ENCODE assay signal across 17 cellular contexts in the genomic region with DNA sequence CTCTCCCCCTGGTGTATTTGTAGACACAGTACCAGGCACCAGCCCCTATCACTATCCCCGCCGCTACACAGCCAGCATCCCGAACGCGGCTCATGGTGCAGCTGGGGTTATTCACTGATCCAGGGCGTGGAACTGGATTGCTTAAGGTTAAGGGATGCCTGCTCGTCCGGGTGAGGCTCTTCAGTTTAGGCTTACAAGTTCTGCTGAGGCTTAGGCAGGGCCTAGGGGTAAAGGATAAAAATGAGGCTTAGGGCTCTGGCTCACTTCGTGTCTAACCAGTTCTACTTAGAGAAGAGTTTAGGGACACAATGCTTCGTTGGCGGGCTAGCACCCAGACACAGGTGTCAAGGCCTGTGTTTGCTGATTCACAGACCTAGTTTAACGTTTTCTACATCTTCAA. TPM values are rescaled to one million over a fixed set of nuclear protein-coding genes. Genes with fewer than 3 reads are reported as not detected.
DNase-seq lines count a peak whose midpoint lies in the region; ATAC-seq and TF ChIP-seq lines count a peak whose summit lies in the region.
"Had no signal": no experiment of that assay in that cellular context is flagged by ENCODE, and none has a peak within 500 bp of the region (broad histone marks: within the 10 kb centered on the region; RNA-seq: fewer than 3 reads in every experiment).

No MANE protein-coding gene starts in this region.

- peaks cover 5% of the 10 kb centered on the region for H3K36me3 ChIP-seq in endodermal cell (ENCODE audit: control insufficient read depth, insufficient read depth, low read length)
- no peaks in the 10 kb centered on the region for H3K36me3 ChIP-seq in mucosa of descending colon (ENCODE audit: low read depth)

- no peak for TF ChIP-seq CTCF in CD4-positive, alpha-beta T cell (IDR thresholded peaks at IDR 0.05)
- no peak for TF ChIP-seq CTCF in endodermal cell (conservative IDR thresholded peaks at IDR 0.05)
- no peak for TF ChIP-seq CTCF in nephron (IDR thresholded peaks at IDR 0.05; ENCODE audit: unreplicated experiment in 3 of 3)
- TF ChIP-seq CTCF in mucosa of descending colon (IDR thresholded peaks at IDR 0.05), result no peak

- H3K27ac ChIP-seq in CD4-positive, alpha-beta T cell (ENCODE audit: low read depth, low read length), result no peak overlapping the region
- no peak overlapping the region for H3K27ac ChIP-seq in endodermal cell (ENCODE audit: low read depth, low read length)
- H3K27ac ChIP-seq: GM23248, HL-60 had no signal

- H3K4me3 Mint-ChIP-seq in CD4-positive, alpha-beta T cell, result peak overlapping the region; percentile 48
- H3K4me3 Mint-ChIP-seq in T-cell (peak overlapping the region in 2 of 3 donors; percentile 21 to 84), endodermal cell (peak overlapping the region; percentile 80), nephron (peak overlapping the region; percentile 84 to 95 (median 92))

- POLR2A ChIA-PET in CD4-positive, alpha-beta T cell (lab: Charles Lee), result no interaction called here
- POLR2A ChIA-PET in T-cell (lab: Charles Lee), result no interaction called here

- peak overlapping the region; percentile 88 for H3K4me3 ChIP-seq in endodermal cell (ENCODE audit: low read length)
- H3K4me3 ChIP-seq in mucosa of descending colon, result no peak overlapping the region

- no peak overlapping the region for H3K9ac ChIP-seq in endodermal cell (ENCODE audit: extremely low read depth, low read length, poor library complexity, severe bottlenecking)

- H3K9me3 ChIP-seq in CD4-positive, alpha-beta T cell (ENCODE audit: control insufficient read depth, low read length), result no peaks in the 10 kb centered on the region
- H3K9me3 ChIP-seq in endodermal cell (ENCODE audit: control insufficient read depth, low read length), result no peaks in the 10 kb centered on the region
- H3K9me3 ChIP-seq in mucosa of descending colon, result no peaks in the 10 kb centered on the region

- no peaks in the 10 kb centered on the region for H3K27me3 ChIP-seq in CD4-positive, alpha-beta T cell (ENCODE audit: control insufficient read depth, insufficient read depth, low read length)
- no peaks in the 10 kb centered on the region for H3K27me3 ChIP-seq in endodermal cell (ENCODE audit: control insufficient read depth, insufficient read depth, low read length, poor library complexity, severe bottlenecking)

- no peaks in the 10 kb centered on the region for H3K36me3 Mint-ChIP-seq in CD4-positive, alpha-beta T cell (ENCODE audit: low read depth)
- H3K36me3 Mint-ChIP-seq in T-cell (no peaks in the 10 kb centered on the region), endodermal cell (ENCODE audit: low read depth) (peaks cover 10% of the 10 kb centered on the region), nephron (ENCODE audit: low read depth) (peaks cover 7% of the 10 kb centered on the region)

- CTCF ChIA-PET in CD4-positive, alpha-beta T cell (lab: Charles Lee), result no interaction called here
- CTCF ChIA-PET in T-cell (lab: Charles Lee), result no interaction called here

- 93 to 94% methylated on average over 3 to 11 of the region's 12 CpGs for WGBS in endodermal cell (ENCODE audit: insufficient coverage in 1 of 2, insufficient read length in 1 of 2), 2 experiments

- DNase-seq in CD4-positive, alpha-beta T cell, result no peak
- DNase-seq in T-cell (no peak), endodermal cell (no peak), mucosa of descending colon (no peak), middle frontal gyrus (ENCODE audit: extremely low spot score, low spot score) (no peak), left colon (no peak), T1000 (lab: John Stamatoyannopoulos, UW) (no peak)
- DNase-seq: 8988T; ACHN; C1 segment of cervical spinal cord; CD4-positive, alpha-beta memory T cell; DMS79; GM23248 had no signal

- no peaks in the 10 kb centered on the region for H3K9me3 Mint-ChIP-seq in CD4-positive, alpha-beta T cell
- H3K9me3 Mint-ChIP-seq in T-cell (no peaks in the 10 kb centered on the region), endodermal cell (peaks cover 53% of the 10 kb centered on the region), nephron (no peaks in the 10 kb centered on the region)
- H3K9me3 Mint-ChIP-seq: CD4-positive, alpha-beta memory T cell had no signal

- no peaks in the 10 kb centered on the region for H3K27me3 Mint-ChIP-seq in CD4-positive, alpha-beta T cell
- H3K27me3 Mint-ChIP-seq in T-cell, result peaks cover 3 to 10% of the 10 kb centered on the region in 2 donors
- no peaks in the 10 kb centered on the region for H3K27me3 Mint-ChIP-seq in endodermal cell (ENCODE audit: insufficient read depth)
- H3K27me3 Mint-ChIP-seq in nephron (ENCODE audit: low read depth), result no peaks in the 10 kb centered on the region
- H3K27me3 Mint-ChIP-seq: B cell; CD4-positive, alpha-beta memory T cell had no signal

- no peak for ATAC-seq in CD4-positive, alpha-beta T cell (ENCODE audit: poor library complexity)
- ATAC-seq in T-cell (replicated peaks in 1 of 4), result no peak
- no peak for ATAC-seq in mucosa of descending colon
- no peak for ATAC-seq in left colon
- ATAC-seq: HCT116 had no signal

- H3K27ac Mint-ChIP-seq in CD4-positive, alpha-beta T cell, result no peak overlapping the region
- H3K27ac Mint-ChIP-seq in T-cell (no peak overlapping the region), endodermal cell (no peak overlapping the region), nephron (no peak overlapping the region)
- H3K27ac Mint-ChIP-seq: B cell had no signal

- H3K4me1 ChIP-seq in endodermal cell (ENCODE audit: control insufficient read depth, insufficient read depth, low read length) (no peaks in the 10 kb centered on the region), mucosa of descending colon (ENCODE audit: low read depth) (no peaks in the 10 kb centered on the region)

- peaks cover 13% of the 10 kb centered on the region for H3K4me1 Mint-ChIP-seq in CD4-positive, alpha-beta T cell (ENCODE audit: low read depth)
- peaks cover 10 to 28% (median 19%) of the 10 kb centered on the region in 3 donors for H3K4me1 Mint-ChIP-seq in T-cell
- peaks cover 1% of the 10 kb centered on the region for H3K4me1 Mint-ChIP-seq in endodermal cell
- H3K4me1 Mint-ChIP-seq in nephron, result no peaks in the 10 kb centered on the region

- intact Hi-C loops in CD4-positive, alpha-beta T cell (cut with DNase I, micrococcal nuclease), result no loop called here
- intact Hi-C loops in mucosa of descending colon (cut with DNase I, micrococcal nuclease) (no loop called here), left colon (cut with DNase I, micrococcal nuclease) (no loop called here)

RNA-seq across cellular contexts. Expression of gene ARMCX2, which starts 2.2 kb away (rescaled TPM):
- total RNA-seq in CD4-positive, alpha-beta T cell, result 1 to 10 TPM; 3.5 to 3.6 TPM
- total RNA-seq in T-cell (1 to 10 TPM; 2.9 to 8.9 (median 6.6) TPM), endodermal cell (100 to 1,000 TPM; 142 to 144 TPM), mucosa of descending colon (10 to 100 TPM in 1 of 3 donors, 1 to 10 TPM in 2; 4.4 to 35.2 (median 8.3) TPM), left colon (1 to 10 TPM; 4.9 to 5.9 TPM)
- polyA plus RNA-seq in endodermal cell (2013, experiment 1 of 2), result 94.5 TPM
- 86.9 TPM for polyA plus RNA-seq in endodermal cell (2013, experiment 2 of 2)

RNA-seq across cellular contexts. Expression of gene ARMCX3, which starts 34.5 kb away (rescaled TPM):
- total RNA-seq in CD4-positive, alpha-beta T cell, result 10 to 100 TPM; 38.7 to 44.6 TPM
- total RNA-seq in T-cell (10 to 100 TPM; 29.6 to 53.9 (median 38.8) TPM), endodermal cell (10 to 100 TPM; 29.4 to 31.9 TPM), mucosa of descending colon (10 to 100 TPM; 21.5 to 53.2 (median 28.9) TPM), left colon (10 to 100 TPM; 26.6 to 35.3 TPM)
- 49.1 TPM for polyA plus RNA-seq in endodermal cell (2013, experiment 1 of 2)
- polyA plus RNA-seq in endodermal cell (2013, experiment 2 of 2), result 45.5 TPM

RNA-seq across cellular contexts. Expression of gene ARMCX6, which starts 39.7 kb away (rescaled TPM):
- total RNA-seq in CD4-positive, alpha-beta T cell, result 10 to 100 TPM; 35.0 to 39.5 TPM
- total RNA-seq in T-cell (10 to 100 TPM; 31.6 to 46.1 (median 35.8) TPM), endodermal cell (10 to 100 TPM; 41.3 to 46.7 TPM), mucosa of descending colon (10 to 100 TPM; 16.2 to 23.2 (median 16.8) TPM), left colon (10 to 100 TPM; 18.2 to 19.2 TPM)
- 42.8 TPM for polyA plus RNA-seq in endodermal cell (2013, experiment 1 of 2)
- 43.5 TPM for polyA plus RNA-seq in endodermal cell (2013, experiment 2 of 2)
